ENCODE assay signal across 8 cellular contexts in the genomic region with DNA sequence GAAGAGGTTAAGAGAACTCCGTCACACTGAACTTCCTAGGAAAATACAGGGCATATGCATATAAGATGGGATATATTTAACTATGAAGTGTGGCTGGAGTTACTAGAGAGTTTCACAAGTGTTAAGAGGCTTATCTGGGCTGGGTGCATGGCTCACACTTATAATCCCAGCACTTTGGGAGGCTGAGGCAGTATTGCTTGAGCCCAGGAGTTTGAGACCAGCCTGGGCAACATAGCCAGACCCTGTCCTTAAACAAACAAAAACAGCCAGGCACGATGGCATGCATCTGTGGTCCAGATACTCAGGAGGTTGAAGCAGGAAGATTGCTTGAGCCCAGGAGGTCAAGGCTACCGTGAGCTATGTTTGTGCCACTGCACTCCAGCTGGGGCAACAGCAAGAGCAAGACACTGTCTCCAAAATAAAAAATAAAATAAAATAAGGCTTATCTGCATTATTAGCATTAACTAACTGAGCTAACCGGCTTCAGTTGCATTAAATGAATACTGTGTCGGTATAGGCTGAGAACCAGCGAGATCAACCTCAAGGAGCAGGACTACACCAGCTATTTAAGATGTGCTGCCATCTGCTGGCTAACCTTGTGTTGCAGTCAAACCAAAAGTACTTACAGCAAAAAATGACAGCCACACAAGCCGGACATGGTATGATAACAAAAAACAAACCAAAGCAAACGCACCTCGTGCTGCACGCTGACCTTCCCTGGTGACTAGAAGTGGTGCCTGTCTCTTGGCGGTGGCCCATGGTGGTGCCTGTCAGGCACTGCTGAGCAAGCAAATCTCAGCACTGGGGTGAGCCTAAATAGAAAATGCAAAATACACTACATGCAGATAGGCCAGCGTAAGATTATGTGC.
DNase-seq lines count a peak whose midpoint lies in the region; ATAC-seq and TF ChIP-seq lines count a peak whose summit lies in the region.

No MANE protein-coding gene starts in this region.

- TF ChIP-seq CTCF in GM12801 (IDR thresholded peaks at IDR 0.05; ENCODE audit: extremely low read depth, insufficient read length) (peak; percentile 37), fibroblast of pulmonary artery (IDR thresholded peaks at IDR 0.05; ENCODE audit: low read length, missing control alignments) (peak; percentile 87)

- no peak for ATAC-seq in HG02884 (IDR thresholded peaks at IDR 0.05; ENCODE audit: unreplicated experiment)

- H3K4me3 ChIP-seq in fibroblast of pulmonary artery (replicated peaks; ENCODE audit: low read depth, low read length): no peak overlapping the region

- peak; percentile 86 to 90 for DNase-seq in Kasumi-1 (lab: John Stamatoyannopoulos, UW)
- peak; percentile 86 for DNase-seq in RKO (ENCODE audit: low spot score)
- DNase-seq in activated T-helper 1 cell treated with Interleukin-2 at 50 U/mL for 16 hours (ENCODE audit: low read depth): peak; percentile 42
- peak; percentile 90 for DNase-seq in fibroblast of pulmonary artery (ENCODE audit: low read depth)
- DNase-seq in non-pigmented ciliary epithelial cell (ENCODE audit: low read depth): peak; percentile 60
- peak; percentile 65 for DNase-seq in stromal cell of bone marrow (ENCODE audit: low read depth)
